ENCODE assay signal across 18 cellular contexts in the genomic region with DNA sequence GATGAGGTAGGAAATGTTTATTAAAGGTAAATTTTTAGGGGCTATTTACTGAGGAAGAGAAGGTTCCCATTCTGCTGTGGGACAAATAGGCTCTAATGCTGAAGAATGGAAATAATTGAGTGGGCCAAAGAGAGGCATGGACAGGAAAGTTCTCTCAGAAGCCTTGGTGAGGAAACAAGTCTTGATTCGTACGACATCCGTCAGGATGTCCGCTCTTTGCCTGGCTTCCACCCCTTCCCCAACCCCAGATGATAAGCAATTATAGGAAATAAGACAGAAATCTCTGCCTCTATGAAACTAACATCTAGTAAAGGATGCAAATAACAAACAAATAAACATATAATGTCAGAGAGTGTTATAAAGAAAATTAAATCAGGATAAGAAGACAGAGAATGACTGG.
"Had no signal": no experiment of that assay in that cellular context is flagged by ENCODE, and none has a peak within 500 bp of the region (broad histone marks: within the 10 kb centered on the region; RNA-seq: fewer than 3 reads in every experiment).

No MANE protein-coding gene starts in this region.

- FAIRE-seq: endometrium had no signal

- H3K4me3 Mint-ChIP-seq: activated naive CD8-positive, alpha-beta T cell; brain; natural killer cell treated with Interleukin-12 subunit alpha and Interleukin-12 subunit beta and Interleukin-15 and Interleukin-18, amount 100 ng/mL, for 72 hours had no signal

- ATAC-seq: left colon had no signal

- H3K4me1 ChIP-seq: stomach, thyroid gland, uterus had no signal

- H3K9me3 Mint-ChIP-seq: natural killer cell treated with Interleukin-12 subunit alpha and Interleukin-12 subunit beta and Interleukin-15 and Interleukin-18, amount 100 ng/mL, for 72 hours had no signal

- H3K4me3 ChIP-seq: stomach, thyroid gland, uterus had no signal

- H3K9me3 ChIP-seq: thyroid gland had no signal

- DNase-seq: activated CD4-positive, alpha-beta T cell treated with anti-CD3 and anti-CD28 coated beads for 48 hours; activated T-cell treated with anti-CD3 and anti-CD28 coated beads for 4 hours; amygdala; head of caudate nucleus; left colon; stimulated activated CD4-positive, alpha-beta T cell treated with anti-CD3 and anti-CD28 coated beads, Interleukin-4, amount 100 ng/mL, for 1 hour; stimulated activated CD8-positive, alpha-beta memory T cell treated with anti-CD3 and anti-CD28 coated beads, Interleukin-4, amount 100 ng/mL, for 48 hours; stomach; T-helper 9 cell; uterus had no signal

- H3K27me3 ChIP-seq: foreskin keratinocyte, stomach, thyroid gland, uterus had no signal

- H3K27ac ChIP-seq: foreskin keratinocyte, stomach, uterus, VCaP had no signal

- H3K36me3 Mint-ChIP-seq: brain had no signal

- H3K4me1 Mint-ChIP-seq: brain had no signal

- H3K27ac Mint-ChIP-seq: activated naive CD8-positive, alpha-beta T cell; activated T-helper 2 cell treated with anti-CD3 and anti-CD28 coated beads, Interferon-gamma antibody, Interleukin-2, Interleukin-4, amounts not matched to agents 10 μg/mL and 5 μg/mL and 100 μg/mL, durations not matched to agents 14 hours and 24 hours and 36 hours had no signal

- H3K36me3 ChIP-seq: stomach, thyroid gland, uterus had no signal
